8 cellular contexts compared by ENCODE assay signal in the genomic region with DNA sequence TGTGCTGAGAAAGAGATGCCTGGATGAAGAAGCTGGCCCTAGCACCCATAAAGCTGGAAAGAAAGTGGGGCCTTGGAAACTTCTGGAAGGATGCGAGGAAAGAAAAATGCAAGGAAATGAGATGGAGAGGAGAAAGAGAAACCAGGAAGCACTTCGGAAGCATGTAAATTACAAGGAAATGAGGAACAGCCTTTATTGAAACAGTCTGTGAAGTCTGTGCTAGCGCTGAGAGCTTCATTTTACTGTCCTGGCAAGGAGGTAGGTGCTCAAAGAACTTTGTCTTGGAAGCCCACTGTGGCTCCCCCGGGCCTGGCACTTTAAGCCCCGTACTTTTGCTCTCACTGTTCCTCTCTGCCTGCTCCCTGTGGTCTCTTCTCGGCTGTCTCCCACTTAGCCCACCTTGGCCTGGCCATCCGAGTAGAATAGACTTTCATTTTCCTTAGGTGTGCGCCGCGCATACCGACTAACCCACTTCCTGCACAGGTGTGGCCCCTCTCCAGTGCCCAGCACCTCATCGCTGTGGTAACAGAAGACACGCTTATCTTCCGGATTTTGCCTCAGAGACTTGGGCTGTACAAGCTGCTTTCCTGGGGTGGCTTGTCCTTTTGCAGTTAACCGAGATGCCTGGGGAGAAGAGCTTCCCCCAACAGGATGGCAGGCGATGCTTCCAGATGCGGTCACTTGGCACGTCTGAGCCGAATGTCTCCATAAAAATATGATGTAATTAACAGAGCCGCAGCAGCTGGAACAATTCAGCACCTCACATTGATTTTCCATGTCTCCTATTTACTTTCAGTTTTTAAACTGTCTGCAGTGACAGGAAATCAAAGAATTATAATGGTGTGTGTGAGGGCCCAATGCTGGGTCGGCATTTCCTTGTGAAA.
A peak's percentile ranks its signal among the peaks of the same experiment; 100 is the strongest.
DNase-seq lines count a peak whose midpoint lies in the region; ATAC-seq and TF ChIP-seq lines count a peak whose summit lies in the region.

No MANE protein-coding gene starts in this region.

- H3K4me3 ChIP-seq in fibroblast of pulmonary artery (replicated peaks; ENCODE audit: low read depth, low read length) = peak overlapping the region; percentile 0

- TF ChIP-seq CTCF in fibroblast of pulmonary artery (IDR thresholded peaks at IDR 0.05; ENCODE audit: low read length, missing control alignments) = no peak
- TF ChIP-seq CTCF in RWPE1 (conservative IDR thresholded peaks at IDR 0.05; ENCODE audit: low read depth) = no peak

- POLR2A ChIA-PET in RWPE1 (lab: Yijun Ruan, JAX; ENCODE audit: low non-redundant PET) = no interaction called here

- ATAC-seq in GM18907 (IDR thresholded peaks at IDR 0.05; ENCODE audit: unreplicated experiment) (peak; percentile 83), HG02973 (IDR thresholded peaks at IDR 0.05; ENCODE audit: unreplicated experiment) (peak; percentile 72), HG03039 (IDR thresholded peaks at IDR 0.05; ENCODE audit: unreplicated experiment) (no peak)

- no peak overlapping the region for H3K27ac ChIP-seq in RWPE1

- DNase-seq in T-helper 9 cell = peak; percentile 2
- peak; percentile 19 for DNase-seq in fibroblast of pulmonary artery (ENCODE audit: low read depth)
- peak; percentile 6 to 10 for DNase-seq in stimulated activated CD4-positive, alpha-beta T cell treated with anti-CD3 and anti-CD28 coated beads, Interleukin-4, amount 100 ng/mL, for 4 hours
- DNase-seq in HPDE6-E6E7 (ENCODE audit: extremely low spot score) = no peak
- no peak for DNase-seq in RWPE1 (ENCODE audit: low spot score)

- CTCF ChIA-PET in RWPE1 (lab: Yijun Ruan, JAX) = no interaction called here

Comparison
In these comparisons a context has a peak if more than half of its experiments do, and no peak if none do; other contexts are left out.
1. DNase-seq: peak in T-helper 9 cell (single experiment), fibroblast of pulmonary artery (single experiment) and stimulated activated CD4-positive, alpha-beta T cell treated with anti-CD3 and anti-CD28 coated beads, Interleukin-4, amount 100 ng/mL, for 4 hours (2 of 2); none in HPDE6-E6E7 (single experiment) and RWPE1 (single experiment).